Comparison of ENCODE assay signal across 10 cellular contexts in genomic region chr5:59020611-59021285, GRCh38.
DNase-seq lines count a peak whose midpoint lies in the region; TF ChIP-seq lines count a peak whose summit lies in the region.
"Had no signal": no experiment of that assay in that cellular context is flagged by ENCODE, and none has a peak within 500 bp of the region (broad histone marks: within the 10 kb centered on the region; RNA-seq: fewer than 3 reads in every experiment).

No MANE protein-coding gene starts in this region.

- H3K36me3 ChIP-seq in HUES48 (ENCODE audit: control insufficient read depth, insufficient read depth, low read length) = no peaks in the 10 kb centered on the region
- peaks cover 0 to 6% (median 0%) of the 10 kb centered on the region in 3 donors for H3K36me3 ChIP-seq in skeletal muscle tissue (ENCODE audit: control insufficient read depth in 3 of 3, insufficient read depth in 3 of 3, low read length in 3 of 3)
- no peaks in the 10 kb centered on the region for H3K36me3 ChIP-seq in neural progenitor cell
- H3K36me3 ChIP-seq: Peyer's patch had no signal

- H3K4me3 ChIP-seq in HUES48 (ENCODE audit: low read depth, low read length) (no peak overlapping the region), skeletal muscle tissue (ENCODE audit: low read length in 3 of 3) (no peak overlapping the region), neural progenitor cell (no peak overlapping the region)
- H3K4me3 ChIP-seq: Peyer's patch had no signal

- no peaks in the 10 kb centered on the region for H4K20me1 ChIP-seq in neural progenitor cell (ENCODE audit: low read depth)

- H3K27me3 ChIP-seq in HUES48 (ENCODE audit: control insufficient read depth, insufficient read depth, low read length) (no peaks in the 10 kb centered on the region), skeletal muscle tissue (ENCODE audit: control insufficient read depth in 3 of 3, insufficient read depth in 3 of 3, low read length in 3 of 3) (no peaks in the 10 kb centered on the region), neural progenitor cell (no peaks in the 10 kb centered on the region)
- H3K27me3 ChIP-seq: Peyer's patch had no signal

- H3K9me3 ChIP-seq in HUES48 (ENCODE audit: control insufficient read depth, insufficient read depth, low read length) = no peaks in the 10 kb centered on the region
- no peaks in the 10 kb centered on the region for H3K9me3 ChIP-seq in skeletal muscle tissue (ENCODE audit: control insufficient read depth in 3 of 3, low read length in 3 of 3)
- H3K9me3 ChIP-seq in neural progenitor cell (ENCODE audit: low read depth) = no peaks in the 10 kb centered on the region
- H3K9me3 ChIP-seq: Peyer's patch had no signal

- H3K36me3 Mint-ChIP-seq in neural progenitor cell = peaks cover 3% of the 10 kb centered on the region

- H2AFZ ChIP-seq in neural progenitor cell (replicated peaks) = no peak overlapping the region

- H3K4me1 Mint-ChIP-seq in neural progenitor cell = peaks cover 4% of the 10 kb centered on the region

- H3K27ac ChIP-seq in HUES48 (ENCODE audit: low read depth, low read length) = peak overlapping the region; percentile 85
- H3K27ac ChIP-seq in epithelial cell of prostate = no peak overlapping the region
- H3K27ac ChIP-seq in skeletal muscle tissue (ENCODE audit: low read depth, low read length) = peak overlapping the region; percentile 66
- H3K27ac ChIP-seq in neural progenitor cell = no peak overlapping the region
- H3K27ac ChIP-seq: Peyer's patch had no signal

- H3K79me2 ChIP-seq in neural progenitor cell (ENCODE audit: low read depth) = no peaks in the 10 kb centered on the region

- H3K9ac ChIP-seq in HUES48 (ENCODE audit: low read depth, low read length) (no peak overlapping the region), skeletal muscle tissue (ENCODE audit: low read depth in 1 of 3, low read length in 3 of 3) (no peak overlapping the region), neural progenitor cell (no peak overlapping the region)

- DNase-seq in SW480 (ENCODE audit: low spot score) (peak; percentile 65), epithelial cell of prostate (ENCODE audit: low read depth, low spot score) (peak; percentile 41), neural progenitor cell (ENCODE audit: low spot score) (no peak), activated gamma-delta T cell (lab: John Stamatoyannopoulos, UW) (no peak), T1000 (lab: John Stamatoyannopoulos, UW) (no peak)
- DNase-seq: left ventricle myocardium superior, MM.1S, Peyer's patch had no signal

- H3K4me3 Mint-ChIP-seq in neural progenitor cell = no peak overlapping the region

- H3K27me3 Mint-ChIP-seq in neural progenitor cell (ENCODE audit: insufficient read depth, low read depth) = peaks cover 2% of the 10 kb centered on the region

- H3F3A ChIP-seq in neural progenitor cell (ENCODE audit: low read depth) = no peaks in the 10 kb centered on the region

- no peaks in the 10 kb centered on the region for H3K9me3 Mint-ChIP-seq in neural progenitor cell

- H3K4me1 ChIP-seq in HUES48 (ENCODE audit: control insufficient read depth, insufficient read depth, low read length) = peaks cover 9% of the 10 kb centered on the region
- H3K4me1 ChIP-seq in skeletal muscle tissue (ENCODE audit: control insufficient read depth in 3 of 3, insufficient read depth in 3 of 3, low read length in 3 of 3) = peaks cover 20 to 32% (median 23%) of the 10 kb centered on the region in 3 donors
- no peaks in the 10 kb centered on the region for H3K4me1 ChIP-seq in neural progenitor cell
- H3K4me1 ChIP-seq: Peyer's patch had no signal

- no peak overlapping the region for H3K27ac Mint-ChIP-seq in neural progenitor cell

- no peak overlapping the region for H3K4me2 ChIP-seq in neural progenitor cell

- TF ChIP-seq CTCF in neural progenitor cell (IDR thresholded peaks at IDR 0.05) = no peak

Comparison
In these comparisons a context has a peak if more than half of its experiments do, and no peak if none do; other contexts are left out.
1. H3K27ac ChIP-seq: peak in HUES48 (single experiment) and skeletal muscle tissue (single experiment); none in epithelial cell of prostate (single experiment) and neural progenitor cell (single experiment).
2. DNase-seq: peak in SW480 (single experiment) and epithelial cell of prostate (single experiment); none in neural progenitor cell (single experiment), activated gamma-delta T cell (single experiment) and T1000 (single experiment).